In genomic region chr1:169024800-169025253, GRCh38 we compare ENCODE assay signal across 12 cellular contexts.
DNase-seq lines count a peak whose midpoint lies in the region; ATAC-seq lines count a peak whose summit lies in the region.
"Had no signal": no experiment of that assay in that cellular context is flagged by ENCODE, and none has a peak within 500 bp of the region (broad histone marks: within the 10 kb centered on the region; RNA-seq: fewer than 3 reads in every experiment).

No MANE protein-coding gene starts in this region.

- no peak overlapping the region for H3K4me3 Mint-ChIP-seq in naive thymus-derived CD8-positive, alpha-beta T cell
- no peak overlapping the region for H3K4me3 Mint-ChIP-seq in stimulated activated naive CD8-positive, alpha-beta T cell treated with anti-CD3 and anti-CD28 coated beads, Interleukin-15, amount 100 ng/mL, for 72 hours
- H3K4me3 Mint-ChIP-seq: effector memory CD8-positive, alpha-beta T cell; HFFc6 had no signal

- ATAC-seq in GM19023 (IDR thresholded peaks at IDR 0.05; ENCODE audit: unreplicated experiment) (peak; percentile 92), HG02588 (IDR thresholded peaks at IDR 0.05; ENCODE audit: unreplicated experiment) (peak; percentile 93), HG03439 (IDR thresholded peaks at IDR 0.05; ENCODE audit: unreplicated experiment) (peak; percentile 96)
- ATAC-seq in naive thymus-derived CD8-positive, alpha-beta T cell: no peak
- ATAC-seq in stimulated activated naive CD8-positive, alpha-beta T cell treated with anti-CD3 and anti-CD28 coated beads, Interleukin-15, amount 100 ng/mL, for 72 hours: no peak
- ATAC-seq: effector memory CD8-positive, alpha-beta T cell had no signal

- H3K36me3 Mint-ChIP-seq in naive thymus-derived CD8-positive, alpha-beta T cell: peaks cover 0 to 4% (median 2%) of the 10 kb centered on the region in 3 donors

- DNase-seq in renal cortical epithelial cell (ENCODE audit: low read depth): peak; percentile 95
- DNase-seq in naive thymus-derived CD8-positive, alpha-beta T cell: no peak
- DNase-seq in stimulated activated naive CD8-positive, alpha-beta T cell treated with anti-CD3 and anti-CD28 coated beads, Interleukin-15, amount 100 ng/mL, for 72 hours: no peak
- no peak for DNase-seq in globus pallidus (ENCODE audit: low spot score)
- no peak for DNase-seq in GM03348 (ENCODE audit: low spot score)
- DNase-seq: DMS79; effector memory CD8-positive, alpha-beta T cell; HFFc6; NCI-H1694 treated with DMSO at 0.1 percent for 48 hours had no signal

- peaks cover 5 to 19% (median 9%) of the 10 kb centered on the region in 5 donors for H3K27me3 Mint-ChIP-seq in naive thymus-derived CD8-positive, alpha-beta T cell
- no peaks in the 10 kb centered on the region for H3K27me3 Mint-ChIP-seq in stimulated activated naive CD8-positive, alpha-beta T cell treated with anti-CD3 and anti-CD28 coated beads, Interleukin-15, amount 100 ng/mL, for 72 hours

- no peak overlapping the region for H3K27ac Mint-ChIP-seq in naive thymus-derived CD8-positive, alpha-beta T cell
- no peak overlapping the region for H3K27ac Mint-ChIP-seq in stimulated activated naive CD8-positive, alpha-beta T cell treated with anti-CD3 and anti-CD28 coated beads, Interleukin-15, amount 100 ng/mL, for 72 hours
- H3K27ac Mint-ChIP-seq: HFFc6 had no signal

- POLR2A ChIA-PET in naive thymus-derived CD8-positive, alpha-beta T cell (lab: Charles Lee): no interaction called here

- H3K4me1 Mint-ChIP-seq in naive thymus-derived CD8-positive, alpha-beta T cell: peaks cover 0 to 3% (median 0%) of the 10 kb centered on the region in 4 donors
- no peaks in the 10 kb centered on the region for H3K4me1 Mint-ChIP-seq in stimulated activated naive CD8-positive, alpha-beta T cell treated with anti-CD3 and anti-CD28 coated beads, Interleukin-15, amount 100 ng/mL, for 72 hours

- H3K9me3 Mint-ChIP-seq in naive thymus-derived CD8-positive, alpha-beta T cell: no peaks in the 10 kb centered on the region
- peaks cover 0 to 4% of the 10 kb centered on the region in 2 donors for H3K9me3 Mint-ChIP-seq in stimulated activated naive CD8-positive, alpha-beta T cell treated with anti-CD3 and anti-CD28 coated beads, Interleukin-15, amount 100 ng/mL, for 72 hours
- H3K9me3 Mint-ChIP-seq: effector memory CD8-positive, alpha-beta T cell; HFFc6 had no signal

Comparison
In these comparisons a context has a peak if more than half of its experiments do, and no peak if none do; other contexts are left out.
1. ATAC-seq: peak in GM19023 (single experiment), HG02588 (single experiment) and HG03439 (single experiment); none in naive thymus-derived CD8-positive, alpha-beta T cell (0 of 2) and stimulated activated naive CD8-positive, alpha-beta T cell treated with anti-CD3 and anti-CD28 coated beads, Interleukin-15, amount 100 ng/mL, for 72 hours (single experiment).